Comparison of ENCODE assay signal across 1 cellular context in the genomic region with DNA sequence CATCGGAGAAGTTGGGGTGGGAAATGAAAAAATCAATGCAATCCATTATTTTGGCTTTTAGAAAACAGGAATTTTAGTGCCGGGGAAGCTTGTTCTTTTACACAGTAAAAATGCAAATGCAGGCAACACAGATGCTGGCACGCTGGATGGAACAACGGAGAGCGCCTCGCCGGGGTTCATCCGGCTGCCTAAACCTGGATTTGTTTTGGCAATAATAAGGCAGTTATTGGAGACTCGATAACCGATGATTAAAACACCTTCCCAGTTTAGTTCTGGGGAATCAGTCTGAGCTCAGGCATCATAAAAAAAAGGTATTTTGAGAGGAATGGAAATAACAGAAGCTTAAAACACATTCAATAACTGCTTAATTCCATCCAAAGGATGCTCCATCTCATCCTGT.
TF ChIP-seq lines count a peak whose summit lies in the region.

No MANE protein-coding gene starts in this region.

TF ChIP-seq in GM23338, 12 proteins besides CTCF, POLR2A, EP300 and RAD21 (continued from another document):
- TF ChIP-seq, protein P1, sequence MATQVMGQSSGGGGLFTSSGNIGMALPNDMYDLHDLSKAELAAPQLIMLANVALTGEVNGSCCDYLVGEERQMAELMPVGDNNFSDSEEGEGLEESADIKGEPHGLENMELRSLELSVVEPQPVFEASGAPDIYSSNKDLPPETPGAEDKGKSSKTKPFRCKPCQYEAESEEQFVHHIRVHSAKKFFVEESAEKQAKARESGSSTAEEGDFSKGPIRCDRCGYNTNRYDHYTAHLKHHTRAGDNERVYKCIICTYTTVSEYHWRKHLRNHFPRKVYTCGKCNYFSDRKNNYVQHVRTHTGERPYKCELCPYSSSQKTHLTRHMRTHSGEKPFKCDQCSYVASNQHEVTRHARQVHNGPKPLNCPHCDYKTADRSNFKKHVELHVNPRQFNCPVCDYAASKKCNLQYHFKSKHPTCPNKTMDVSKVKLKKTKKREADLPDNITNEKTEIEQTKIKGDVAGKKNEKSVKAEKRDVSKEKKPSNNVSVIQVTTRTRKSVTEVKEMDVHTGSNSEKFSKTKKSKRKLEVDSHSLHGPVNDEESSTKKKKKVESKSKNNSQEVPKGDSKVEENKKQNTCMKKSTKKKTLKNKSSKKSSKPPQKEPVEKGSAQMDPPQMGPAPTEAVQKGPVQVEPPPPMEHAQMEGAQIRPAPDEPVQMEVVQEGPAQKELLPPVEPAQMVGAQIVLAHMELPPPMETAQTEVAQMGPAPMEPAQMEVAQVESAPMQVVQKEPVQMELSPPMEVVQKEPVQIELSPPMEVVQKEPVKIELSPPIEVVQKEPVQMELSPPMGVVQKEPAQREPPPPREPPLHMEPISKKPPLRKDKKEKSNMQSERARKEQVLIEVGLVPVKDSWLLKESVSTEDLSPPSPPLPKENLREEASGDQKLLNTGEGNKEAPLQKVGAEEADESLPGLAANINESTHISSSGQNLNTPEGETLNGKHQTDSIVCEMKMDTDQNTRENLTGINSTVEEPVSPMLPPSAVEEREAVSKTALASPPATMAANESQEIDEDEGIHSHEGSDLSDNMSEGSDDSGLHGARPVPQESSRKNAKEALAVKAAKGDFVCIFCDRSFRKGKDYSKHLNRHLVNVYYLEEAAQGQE (IDR thresholded peaks at IDR 0.05; ENCODE audit: unreplicated experiment): no peak
- TF ChIP-seq POLR2AphosphoS5 (IDR thresholded peaks at IDR 0.05; ENCODE audit: low read depth) (no peak), NANOG (IDR thresholded peaks at IDR 0.05; ENCODE audit: borderline replicate concordance) (no peak), EZH2 (IDR thresholded peaks at IDR 0.05; ENCODE audit: low read depth, unreplicated experiment) (peak; percentile 25)
TF ChIP-seq in GM23338: peak in this region for 1.
